In genomic region chrX:100928660-100929613, GRCh38 we compare ENCODE assay signal across 8 cellular contexts.
DNase-seq lines count a peak whose midpoint lies in the region; ATAC-seq and TF ChIP-seq lines count a peak whose summit lies in the region.

TSS of gene XKRX (minus strand) at chrX:100928917. CDS start at chrX:100928304, 613 bp downstream.

- H3K4me3 ChIP-seq in RWPE2 (ENCODE audit: severe bottlenecking) (peak within 1 kb of the TSS; percentile 32), astrocyte of the cerebellum (ENCODE audit: low read depth, low read length) (peak within 1 kb of the TSS; percentile 29)

- no peaks in the 10 kb centered on the region for H3K36me3 ChIP-seq in RWPE2 (ENCODE audit: low read depth)

- in situ Hi-C loops in astrocyte of the cerebellum (cut with HindIII; ENCODE audit: low sequenced_read_pairs), result no loop called here

- H3K27me3 ChIP-seq in RWPE2 (ENCODE audit: insufficient read depth, poor library complexity, severe bottlenecking), result no peaks in the 10 kb centered on the region

- peak; percentile 72 for ATAC-seq in HG03175 (IDR thresholded peaks at IDR 0.05; ENCODE audit: unreplicated experiment)
- ATAC-seq in RWPE2 (ENCODE audit: low read depth), result peak; percentile 86

- no peaks in the 10 kb centered on the region for H3K9me3 ChIP-seq in RWPE2 (ENCODE audit: severe bottlenecking)

- no peak for TF ChIP-seq CTCF in RWPE2 (IDR thresholded peaks at IDR 0.05; ENCODE audit: poor library complexity, severe bottlenecking)
- TF ChIP-seq CTCF in astrocyte of the cerebellum (IDR thresholded peaks at IDR 0.05; ENCODE audit: low read depth, low read length, missing control alignments), result no peak

- peak; percentile 34 for DNase-seq in NCI-H82 (lab: John Stamatoyannopoulos, UW)
- DNase-seq in NCI-H82 treated with DMSO at 0.1 percent for 48 hours (lab: John Stamatoyannopoulos, UW; ENCODE audit: unreplicated experiment), result no peak
- peak; percentile 38 for DNase-seq in RWPE2 (ENCODE audit: low spot score)
- no peak for DNase-seq in astrocyte of the cerebellum (ENCODE audit: low read depth)
- DNase-seq in islet precursor cell, result peak; percentile 86
- DNase-seq in stimulated activated CD4-positive, alpha-beta T cell treated with anti-CD3 and anti-CD28 coated beads, Interleukin-2, amount 100 ng/mL, for 24 hours, result peak; percentile 40 to 46
- DNase-seq in MV-4-11 (lab: John Stamatoyannopoulos, UW), result no peak

- no peak within 1 kb of the TSS for H3K27ac ChIP-seq in RWPE2 (ENCODE audit: poor library complexity, severe bottlenecking)

- no peaks in the 10 kb centered on the region for H3K4me1 ChIP-seq in RWPE2 (ENCODE audit: insufficient read depth, poor library complexity, severe bottlenecking)

Comparison
In these comparisons a context has a peak if more than half of its experiments do, and no peak if none do; other contexts are left out.
1. DNase-seq: peak in NCI-H82 (single experiment), RWPE2 (single experiment), islet precursor cell (single experiment) and stimulated activated CD4-positive, alpha-beta T cell treated with anti-CD3 and anti-CD28 coated beads, Interleukin-2, amount 100 ng/mL, for 24 hours (2 of 2); none in NCI-H82 treated with DMSO at 0.1 percent for 48 hours (single experiment), astrocyte of the cerebellum (single experiment) and MV-4-11 (single experiment).